ENCODE assay signal across 16 cellular contexts in the genomic region with DNA sequence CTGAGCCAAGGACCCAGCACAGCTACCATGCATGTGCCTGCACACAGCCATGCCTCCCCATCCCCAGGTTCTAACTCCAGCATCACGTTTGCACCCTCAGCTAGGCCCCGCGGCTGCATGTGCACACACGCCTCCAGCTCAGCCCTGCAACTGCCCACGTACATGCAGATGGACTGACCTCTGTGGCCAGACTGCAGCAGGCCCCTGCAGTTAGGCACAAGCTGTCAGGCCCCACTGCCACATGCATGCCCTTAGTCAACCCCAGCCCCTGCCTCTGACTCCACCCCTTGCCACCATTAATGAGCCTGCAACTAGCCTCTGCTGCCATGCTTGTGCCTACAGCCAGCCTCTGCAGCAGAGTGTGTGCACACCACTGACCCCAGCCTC. TPM values are rescaled to one million over a fixed set of nuclear protein-coding genes. Genes with fewer than 3 reads are reported as not detected.
A peak's percentile ranks its signal among the peaks of the same experiment; 100 is the strongest.
DNase-seq lines count a peak whose midpoint lies in the region; ATAC-seq and TF ChIP-seq lines count a peak whose summit lies in the region.
"Had no signal": no experiment of that assay in that cellular context is flagged by ENCODE, and none has a peak within 500 bp of the region (broad histone marks: within the 10 kb centered on the region; RNA-seq: fewer than 3 reads in every experiment).

No MANE protein-coding gene starts in this region.

- H3K27ac ChIP-seq in Karpas-422 (ENCODE audit: low read length) (peak overlapping the region; percentile 79), neuronal stem cell (replicated peaks; ENCODE audit: low read length) (no peak overlapping the region), tibial nerve (no peak overlapping the region)

- H2BK120ac ChIP-seq in neuronal stem cell (ENCODE audit: low read depth, low read length): no peak overlapping the region

- H4K91ac ChIP-seq in neuronal stem cell (ENCODE audit: low read depth, low read length, poor library complexity): no peak overlapping the region

- no peaks in the 10 kb centered on the region for H4K20me1 ChIP-seq in Karpas-422 (ENCODE audit: insufficient read depth, low read depth, low read length)

- no peak for TF ChIP-seq POLR2A in tibial nerve (IDR thresholded peaks at IDR 0.05)

- H3K4me2 ChIP-seq in Karpas-422 (ENCODE audit: low read depth, low read length, poor library complexity, severe bottlenecking) (peak overlapping the region; percentile 63), neuronal stem cell (ENCODE audit: insufficient read depth, low read length, poor library complexity, severe bottlenecking) (no peak overlapping the region)

- H3K79me1 ChIP-seq in neuronal stem cell (ENCODE audit: low read depth, low read length): no peaks in the 10 kb centered on the region

- H3K4me3 ChIP-seq in Karpas-422 (ENCODE audit: low read length) (no peak overlapping the region), neuronal stem cell (ENCODE audit: low read length in 2 of 2) (peak overlapping the region in 1 of 2 donors; percentile 58), H7 (ENCODE audit: insufficient read depth, low read depth, low read length) (no peak overlapping the region), tibial nerve (no peak overlapping the region)

- peaks cover 6% of the 10 kb centered on the region for H3K4me1 Mint-ChIP-seq in central memory CD8-positive, alpha-beta T cell
- H3K4me1 Mint-ChIP-seq in stimulated activated memory B cell treated with anti-CD40 and anti-IgM and Interleukin-4, amounts not matched to agents 10 μg/mL and 1 μg/mL and 100 μg/mL, for 72 hours: peaks cover 26% of the 10 kb centered on the region

- H3K27ac Mint-ChIP-seq in central memory CD8-positive, alpha-beta T cell (ENCODE audit: low read depth): peak overlapping the region; percentile 82
- H3K27ac Mint-ChIP-seq in stimulated activated memory B cell treated with anti-CD40 and anti-IgM and Interleukin-4, amounts not matched to agents 10 μg/mL and 1 μg/mL and 100 μg/mL, for 72 hours: peak overlapping the region; percentile 26
- H3K27ac Mint-ChIP-seq: CD8-positive, alpha-beta T cell had no signal

- no peak overlapping the region for H3K18ac ChIP-seq in neuronal stem cell (ENCODE audit: low read length)

- no peaks in the 10 kb centered on the region for H3K36me3 Mint-ChIP-seq in central memory CD8-positive, alpha-beta T cell (ENCODE audit: insufficient read depth)
- peaks cover 9% of the 10 kb centered on the region for H3K36me3 Mint-ChIP-seq in stimulated activated memory B cell treated with anti-CD40 and anti-IgM and Interleukin-4, amounts not matched to agents 10 μg/mL and 1 μg/mL and 100 μg/mL, for 72 hours
- H3K36me3 Mint-ChIP-seq: CD14-positive monocyte; CD8-positive, alpha-beta T cell had no signal

- H3K14ac ChIP-seq in neuronal stem cell (ENCODE audit: low read length): no peak overlapping the region

- H3K4ac ChIP-seq in neuronal stem cell (ENCODE audit: low read length): no peak overlapping the region

- peak overlapping the region; percentile 62 for H3K23ac ChIP-seq in neuronal stem cell (ENCODE audit: low read depth, low read length, poor library complexity)

- H3K9ac ChIP-seq in Karpas-422 (ENCODE audit: low read length): peak overlapping the region; percentile 38
- H3K9ac ChIP-seq in neuronal stem cell (ENCODE audit: low read depth, low read length, poor library complexity): peak overlapping the region; percentile 1

- no peak overlapping the region for H4K8ac ChIP-seq in neuronal stem cell (ENCODE audit: low read depth, low read length)

- TF ChIP-seq CTCF in tibial nerve (IDR thresholded peaks at IDR 0.05): no peak

- DNase-seq in Karpas-422 (peak; percentile 63), neuronal stem cell (ENCODE audit: low spot score) (no peak), COR-L47 (lab: John Stamatoyannopoulos, UW) (no peak), H7 (no peak), tibial nerve (ENCODE audit: low spot score in 2 of 2) (no peak)
- DNase-seq in central memory CD8-positive, alpha-beta T cell (ENCODE audit: low spot score in 2 of 2): no peak

- TF ChIP-seq EP300 in tibial nerve (IDR thresholded peaks at IDR 0.05): no peak

- H2BK15ac ChIP-seq in neuronal stem cell (ENCODE audit: low read length): no peak overlapping the region

- no peak overlapping the region for H3K4me3 Mint-ChIP-seq in central memory CD8-positive, alpha-beta T cell
- H3K4me3 Mint-ChIP-seq in stimulated activated memory B cell treated with anti-CD40 and anti-IgM and Interleukin-4, amounts not matched to agents 10 μg/mL and 1 μg/mL and 100 μg/mL, for 72 hours: no peak overlapping the region
- H3K4me3 Mint-ChIP-seq: CD8-positive, alpha-beta T cell had no signal

- H3K27me3 ChIP-seq in Karpas-422 (ENCODE audit: low read length): no peaks in the 10 kb centered on the region
- no peaks in the 10 kb centered on the region for H3K27me3 ChIP-seq in neuronal stem cell (ENCODE audit: control insufficient read depth in 3 of 3, insufficient read depth in 3 of 3, low read depth in 1 of 3, low read length in 3 of 3)
- no peaks in the 10 kb centered on the region for H3K27me3 ChIP-seq in H7 (ENCODE audit: control insufficient read depth, insufficient read depth, low read length)
- no peaks in the 10 kb centered on the region for H3K27me3 ChIP-seq in tibial nerve

- no peak for ATAC-seq in central memory CD8-positive, alpha-beta T cell (replicated peaks; ENCODE audit: extremely low read depth, poor library complexity, severe bottlenecking)
- no peak for ATAC-seq in stimulated activated memory B cell treated with anti-CD40 and anti-IgM and Interleukin-4, amounts not matched to agents 10 μg/mL and 1 μg/mL and 100 μg/mL, for 72 hours
- ATAC-seq in HG03135 (IDR thresholded peaks at IDR 0.05; ENCODE audit: unreplicated experiment): no peak

- no peaks in the 10 kb centered on the region for H3K9me2 ChIP-seq in Karpas-422 (replicated peaks; ENCODE audit: insufficient read depth, low read length)

- no peaks in the 10 kb centered on the region for H3K9me3 Mint-ChIP-seq in central memory CD8-positive, alpha-beta T cell
- peaks cover 5% of the 10 kb centered on the region for H3K9me3 Mint-ChIP-seq in stimulated activated memory B cell treated with anti-CD40 and anti-IgM and Interleukin-4, amounts not matched to agents 10 μg/mL and 1 μg/mL and 100 μg/mL, for 72 hours

- H3K4me1 ChIP-seq in Karpas-422 (ENCODE audit: low read length): peaks cover 22% of the 10 kb centered on the region
- peaks cover 0 to 3% of the 10 kb centered on the region in 2 donors for H3K4me1 ChIP-seq in neuronal stem cell (ENCODE audit: control insufficient read depth in 2 of 2, insufficient read depth in 1 of 2, low read depth in 1 of 2, low read length in 2 of 2)
- H3K4me1 ChIP-seq in tibial nerve: no peaks in the 10 kb centered on the region
- H3K4me1 ChIP-seq: Caco-2 had no signal

- H3K36me3 ChIP-seq in Karpas-422 (ENCODE audit: insufficient read depth, low read length) (peaks cover 36% of the 10 kb centered on the region), neuronal stem cell (replicated peaks in 1 of 2; ENCODE audit: control insufficient read depth in 2 of 2, insufficient read depth in 2 of 2, low read length in 2 of 2) (peaks cover 2 to 31% of the 10 kb centered on the region in 2 donors), H7 (replicated peaks; ENCODE audit: control insufficient read depth, insufficient read depth, low read length) (no peaks in the 10 kb centered on the region), tibial nerve (no peaks in the 10 kb centered on the region)

- H2BK12ac ChIP-seq in neuronal stem cell (ENCODE audit: low read length): no peak overlapping the region

- peak overlapping the region; percentile 11; the same call in 1 of the 2 replicates for H2AFZ ChIP-seq in Karpas-422 (ENCODE audit: low read length)
- H2AFZ ChIP-seq in neuronal stem cell (ENCODE audit: low read length): no peak overlapping the region

- no peak overlapping the region for H2BK5ac ChIP-seq in neuronal stem cell (ENCODE audit: low read length)

- no peaks in the 10 kb centered on the region for H3K27me3 Mint-ChIP-seq in central memory CD8-positive, alpha-beta T cell
- no peaks in the 10 kb centered on the region for H3K27me3 Mint-ChIP-seq in stimulated activated memory B cell treated with anti-CD40 and anti-IgM and Interleukin-4, amounts not matched to agents 10 μg/mL and 1 μg/mL and 100 μg/mL, for 72 hours

- no CpG with 5 or more reads among the region's 5 CpGs for WGBS in neuronal stem cell (ENCODE audit: extremely low coverage in 2 of 2, insufficient read length in 2 of 2, insufficient replicate concordance in 1 of 2), 2 donors
- WGBS in tibial nerve, 2 donors: 78 to 90% methylated on average over 5 of the region's 5 CpGs

- H3K9me3 ChIP-seq in Karpas-422 (ENCODE audit: low read length) (no peaks in the 10 kb centered on the region), neuronal stem cell (replicated peaks in 1 of 2; ENCODE audit: control insufficient read depth in 2 of 2, insufficient read depth in 1 of 2, low read depth in 1 of 2, low read length in 2 of 2) (peaks cover 0 to 13% of the 10 kb centered on the region in 2 donors), tibial nerve (peaks cover 0 to 7% (median 0%) of the 10 kb centered on the region in 4 donors)
- H3K9me3 ChIP-seq: Caco-2 had no signal

- H3K79me2 ChIP-seq in Karpas-422 (ENCODE audit: low read length): no peaks in the 10 kb centered on the region

- no peak overlapping the region for H2AK5ac ChIP-seq in neuronal stem cell (ENCODE audit: low read depth, low read length)

RNA-seq across cellular contexts. Expression of a gene that starts 23.1 kb away (rescaled TPM):
- 16.9 and 42.6 TPM in 2 replicates for total RNA-seq in Karpas-422 (2014; rRNA removed; shearing (Covaris generic); ENCODE audit: low replicate concordance)
- polyA plus RNA-seq in neuronal stem cell (2013, experiment 1 of 2): 10.6 TPM
- polyA plus RNA-seq in neuronal stem cell (2013, experiment 2 of 2): 10.3 TPM
- total RNA-seq in H7 (2014; rRNA removed; shearing (Covaris generic)): 0.24 and 4.3 TPM in 2 replicates
- 1 to 10 TPM; 2.6 to 4.6 (median 3.4) TPM for total RNA-seq in tibial nerve
- total RNA-seq: HT-29 had no signal

RNA-seq across cellular contexts. Expression of a gene that starts 33.3 kb away (rescaled TPM):
- total RNA-seq in Karpas-422 (2014; rRNA removed; shearing (Covaris generic); ENCODE audit: low replicate concordance): 975 and 1,210 TPM in 2 replicates
- polyA plus RNA-seq in neuronal stem cell (2013, experiment 1 of 2): not detected
- not detected for polyA plus RNA-seq in neuronal stem cell (2013, experiment 2 of 2)
- total RNA-seq in H7 (2014; rRNA removed; shearing (Covaris generic)): 0.44 TPM in 1 of 2 replicates, not detected in the other
- 10 to 100 TPM in 3 of 4 donors, 1 to 10 TPM in 1; 9.8 to 18.6 (median 15.8) TPM for total RNA-seq in tibial nerve
- total RNA-seq: Caco-2, H4, HT-29, IMR-90 had no signal
- polyA plus RNA-seq: AG04450, BJ, IMR-90 had no signal

Comparison
In these comparisons a context has a peak if more than half of its experiments do, and no peak if none do; other contexts are left out.
1. RNA of a gene that starts 33.3 kb away (total RNA-seq): 975 to 1,210 TPM in Karpas-422; 9.8 to 18.6 TPM in tibial nerve and 0.44 TPM in H7; every median in the first group is over 10 times any median in the second.